In genomic region chrX:102892103-102892502, GRCh38 we compare ENCODE assay signal across 25 cellular contexts. TPM values are rescaled to one million over a fixed set of nuclear protein-coding genes. Genes with fewer than 3 reads are reported as not detected.
"Had no signal": no experiment of that assay in that cellular context is flagged by ENCODE, and none has a peak within 500 bp of the region (broad histone marks: within the 10 kb centered on the region; RNA-seq: fewer than 3 reads in every experiment).

No MANE protein-coding gene starts in this region.

- DNase-seq: activated B cell treated with CpG ODN at 0.5 μM for 24 hours; activated CD4-positive, alpha-beta memory T cell treated with anti-CD3 and anti-CD28 coated beads, Interleukin-2, amount 10 ng/mL, durations not matched to agents 7 days and 5 days; activated CD4-positive, alpha-beta T cell treated with anti-CD3 and anti-CD28 coated beads for 4 hours; activated naive CD4-positive, alpha-beta T cell; activated naive CD8-positive, alpha-beta T cell treated with anti-CD3 and anti-CD28 coated beads for 36 hours; activated T-cell treated with anti-CD3 and anti-CD28 coated beads, Interleukin-2, amount 50 U/mL, for 1 hour; amniotic stem cell; effector memory CD4-positive, alpha-beta T cell; heart left ventricle; left ventricle myocardium superior; mesenchymal stem cell; naive thymus-derived CD4-positive, alpha-beta T cell; stimulated activated CD4-positive, alpha-beta T cell treated with anti-CD3 and anti-CD28 coated beads, Interleukin-2, amount 100 ng/mL, for 24 hours; stimulated activated naive CD4-positive, alpha-beta T cell treated with Interleukin-2 at 50 U/mL for 16 hours; substantia nigra; T-cell; T-helper 9 cell; uterus had no signal

- H3K9me3 ChIP-seq: gastroesophageal sphincter, heart left ventricle, prostate gland, right atrium auricular region, tibial nerve, uterus had no signal

- H3K4me1 ChIP-seq: gastroesophageal sphincter, heart left ventricle, neural progenitor cell, prostate gland, right atrium auricular region, tibial nerve, uterus had no signal

- ATAC-seq: activated T-helper 17 cell treated with anti-CD3 and anti-CD28 coated beads, Interleukin-2, amount 50 U/mL, for 72 hours; gastroesophageal sphincter; heart left ventricle; left ventricle myocardium superior; naive thymus-derived CD4-positive, alpha-beta T cell; T-cell had no signal

- H3K4me2 ChIP-seq: neural progenitor cell had no signal

- H3K27me3 ChIP-seq: gastroesophageal sphincter, heart left ventricle, neural progenitor cell, right atrium auricular region, uterus had no signal

- H3K4me3 ChIP-seq: gastroesophageal sphincter, heart left ventricle, neural progenitor cell, prostate gland, right atrium auricular region, tibial nerve, uterus had no signal

- H3K36me3 ChIP-seq: neural progenitor cell, prostate gland, right atrium auricular region, tibial nerve, uterus had no signal

- H3K27ac ChIP-seq: gastroesophageal sphincter, heart left ventricle, neural progenitor cell, prostate gland, right atrium auricular region, tibial nerve, uterus had no signal

RNA-seq across cellular contexts. Expression of gene RAB40AL, which starts 45.0 kb away (rescaled TPM):
- total RNA-seq: left ventricle myocardium superior, skeletal muscle tissue had no signal
- polyA plus RNA-seq: naive thymus-derived CD4-positive, alpha-beta T cell had no signal
